In genomic region chr2:42823744-42824453, GRCh38 we compare ENCODE assay signal across 28 cellular contexts. TPM values are rescaled to one million over a fixed set of nuclear protein-coding genes. Genes with fewer than 3 reads are reported as not detected.
"Had no signal": no experiment of that assay in that cellular context is flagged by ENCODE, and none has a peak within 500 bp of the region (broad histone marks: within the 10 kb centered on the region; RNA-seq: fewer than 3 reads in every experiment).

No MANE protein-coding gene starts in this region.

- H3K36me3 ChIP-seq: gastrocnemius medialis, neutrophil, pancreas, right lobe of liver, stomach, suprapubic skin, tibial nerve had no signal

- DNase-seq: activated CD4-positive, alpha-beta memory T cell treated with anti-CD3 and anti-CD28 coated beads, Interleukin-2, amount 10 ng/mL, durations not matched to agents 7 days and 5 days; activated CD4-positive, alpha-beta T cell treated with anti-CD3 and anti-CD28 coated beads, Interleukin-2, amount 10 ng/mL, durations not matched to agents 24 days and 14 days; activated gamma-delta T cell; activated naive CD4-positive, alpha-beta T cell treated with anti-CD3 and anti-CD28 coated beads, Interleukin-2, amount 50 U/mL, for 16 hours; activated naive CD8-positive, alpha-beta T cell treated with anti-CD3 and anti-CD28 coated beads, Interleukin-2, amount 50 U/mL, for 24 hours; caudate nucleus; effector CD4-positive, alpha-beta T cell; gastrocnemius medialis; hypothalamus; mesenchymal stem cell; pancreas; stimulated activated CD4-positive, alpha-beta T cell treated with anti-CD3 and anti-CD28 coated beads, Interleukin-2, amount 100 ng/mL, for 24 hours; stomach had no signal

- H3K9me3 ChIP-seq: gastrocnemius medialis, neutrophil, pancreas, right lobe of liver, stomach, suprapubic skin, tibial nerve had no signal

- H3K27me3 Mint-ChIP-seq: activated naive CD8-positive, alpha-beta T cell treated with anti-CD3 and anti-CD28 coated beads, Interleukin-2, amount 50 U/mL, for 24 hours; stimulated activated memory B cell treated with anti-CD40 and anti-IgM and Interleukin-4, amounts not matched to agents 10 μg/mL and 1 μg/mL and 100 μg/mL, for 72 hours had no signal

- H3K27ac ChIP-seq: gastrocnemius medialis, neutrophil, pancreas, right lobe of liver, stomach, suprapubic skin, tibial nerve had no signal

- H3K27me3 ChIP-seq: gastrocnemius medialis, neutrophil, pancreas, right lobe of liver, stomach, suprapubic skin, tibial nerve had no signal

- H3K4me3 Mint-ChIP-seq: activated CD4-positive, alpha-beta memory T cell treated with anti-CD3 and anti-CD28 coated beads, Interleukin-2, amount 10 ng/mL, durations not matched to agents 7 days and 5 days; activated CD4-positive, alpha-beta T cell treated with anti-CD3 and anti-CD28 coated beads, Interleukin-2, amount 10 ng/mL, durations not matched to agents 24 days and 14 days; activated naive CD8-positive, alpha-beta T cell treated with anti-CD3 and anti-CD28 coated beads, Interleukin-2, amount 50 U/mL, for 24 hours; activated T-helper 1 cell treated with anti-CD3 and anti-CD28 coated beads, Interleukin-12 subunit alpha, Interleukin-12 subunit beta, Interleukin-2, Interleukin-4 antibody, amounts not matched to agents 30 ng/mL and 10 ng/mL and 1 ng/mL, durations not matched to agents 14 hours and 24 hours and 36 hours; brain; dendritic cell treated with granulocyte-macrophage colony-stimulating factor and Interleukin-4, amounts not matched to agents 40 ng/mL and 50 ng/mL, for 4 days; nephron; stimulated activated memory B cell treated with anti-CD40 and anti-IgM and Interleukin-4, amounts not matched to agents 10 μg/mL and 1 μg/mL and 100 μg/mL, for 72 hours had no signal

- H3K27ac Mint-ChIP-seq: activated CD4-positive, alpha-beta memory T cell treated with anti-CD3 and anti-CD28 coated beads, Interleukin-2, amount 10 ng/mL, durations not matched to agents 7 days and 5 days; activated CD4-positive, alpha-beta T cell treated with anti-CD3 and anti-CD28 coated beads, Interleukin-2, amount 10 ng/mL, durations not matched to agents 24 days and 14 days; activated naive CD8-positive, alpha-beta T cell treated with anti-CD3 and anti-CD28 coated beads, Interleukin-2, amount 50 U/mL, for 24 hours; activated T-helper 1 cell treated with anti-CD3 and anti-CD28 coated beads, Interleukin-12 subunit alpha, Interleukin-12 subunit beta, Interleukin-2, Interleukin-4 antibody, amounts not matched to agents 30 ng/mL and 10 ng/mL and 1 ng/mL, durations not matched to agents 14 hours and 24 hours and 36 hours; brain; dendritic cell treated with granulocyte-macrophage colony-stimulating factor and Interleukin-4, amounts not matched to agents 40 ng/mL and 50 ng/mL, for 4 days; nephron; stimulated activated memory B cell treated with anti-CD40 and anti-IgM and Interleukin-4, amounts not matched to agents 10 μg/mL and 1 μg/mL and 100 μg/mL, for 72 hours had no signal

- FAIRE-seq: pancreas, urothelium cell line had no signal

- H3K9me3 Mint-ChIP-seq: activated CD4-positive, alpha-beta memory T cell treated with anti-CD3 and anti-CD28 coated beads, Interleukin-2, amount 10 ng/mL, durations not matched to agents 7 days and 5 days; activated CD4-positive, alpha-beta T cell treated with anti-CD3 and anti-CD28 coated beads, Interleukin-2, amount 10 ng/mL, durations not matched to agents 24 days and 14 days; activated naive CD8-positive, alpha-beta T cell treated with anti-CD3 and anti-CD28 coated beads, Interleukin-2, amount 50 U/mL, for 24 hours; activated T-helper 1 cell treated with anti-CD3 and anti-CD28 coated beads, Interleukin-12 subunit alpha, Interleukin-12 subunit beta, Interleukin-2, Interleukin-4 antibody, amounts not matched to agents 30 ng/mL and 10 ng/mL and 1 ng/mL, durations not matched to agents 14 hours and 24 hours and 36 hours had no signal

- ATAC-seq: activated CD4-positive, CD25-positive, alpha-beta regulatory T cell treated with anti-CD3 and anti-CD28 coated beads, Interleukin-2, amount 50 U/mL, for 24 hours; activated naive CD8-positive, alpha-beta T cell treated with anti-CD3 and anti-CD28 coated beads, Interleukin-2, amount 50 U/mL, for 24 hours; gastrocnemius medialis; pancreas; right lobe of liver; stimulated activated memory B cell treated with anti-CD40 and anti-IgM and Interleukin-4, amounts not matched to agents 10 μg/mL and 1 μg/mL and 100 μg/mL, for 72 hours had no signal

- H3K4me3 ChIP-seq: gastrocnemius medialis, pancreas, right lobe of liver, skin epidermis, stomach, suprapubic skin, tibial nerve had no signal

- H3K4me1 ChIP-seq: pancreas, right lobe of liver had no signal

RNA-seq across cellular contexts. Expression of gene HAAO, which starts 31.5 kb away (rescaled TPM):
- total RNA-seq: myocyte had no signal

RNA-seq across cellular contexts. Expression of gene OXER1, which starts 60.0 kb away (rescaled TPM):
- total RNA-seq: activated CD4-positive, alpha-beta memory T cell treated with anti-CD3 and anti-CD28 coated beads, Interleukin-2, amount 10 ng/mL, durations not matched to agents 7 days and 5 days; epithelial cell of proximal tubule; pulmonary artery endothelial cell had no signal
